In the genomic region with DNA sequence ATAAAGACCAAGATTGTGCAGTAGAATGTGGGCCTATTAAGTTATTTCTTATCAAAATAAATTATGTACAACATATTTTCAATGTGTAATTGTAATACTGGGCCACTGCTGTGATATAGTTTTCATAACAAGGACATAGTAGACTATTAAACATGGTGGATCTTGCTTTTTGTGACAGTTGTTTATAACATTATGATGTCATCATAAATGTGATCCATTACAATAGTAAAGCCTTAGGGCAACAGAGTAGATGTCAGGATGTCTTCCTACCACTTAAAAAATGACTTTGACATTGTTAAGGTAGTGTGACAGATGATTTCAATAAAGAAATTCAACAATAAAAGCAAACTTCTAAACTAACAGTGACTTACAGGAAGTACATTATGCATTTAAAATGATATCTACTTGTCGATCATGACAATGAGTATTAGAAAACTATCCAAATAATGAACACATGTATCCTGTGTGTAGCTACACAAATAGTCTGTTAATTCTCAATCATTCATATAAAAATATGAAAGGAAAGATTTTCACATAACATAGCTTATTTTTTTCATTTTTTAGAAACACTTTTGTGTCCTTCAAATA, we compare ENCODE assay signal across 2 cellular contexts.
TF ChIP-seq lines count a peak whose summit lies in the region.

No MANE protein-coding gene starts in this region.

TF ChIP-seq in SK-N-SH, 30 proteins besides CTCF, POLR2A, EP300 and RAD21 (continued from another document and continues in another):
- TF ChIP-seq CHD2 (IDR thresholded peaks at IDR 0.05; ENCODE audit: low read length, partially characterized antibody) (no peak), TCF12 (IDR thresholded peaks at IDR 0.05) (peak; percentile 97), NFIC (IDR thresholded peaks at IDR 0.05; ENCODE audit: borderline replicate concordance) (peak; percentile 29; the same call in 1 of the 2 replicates), PBX3 (IDR thresholded peaks at IDR 0.05) (peak; percentile 94), ZBTB33 (IDR thresholded peaks at IDR 0.05; ENCODE audit: borderline replicate concordance, low read depth) (no peak), FOSL2 (IDR thresholded peaks at IDR 0.05; ENCODE audit: borderline replicate concordance, low read depth) (no peak), FOXJ3 (CRISPR knock-in tag; IDR thresholded peaks at IDR 0.05) (no peak), MAX (IDR thresholded peaks at IDR 0.05; ENCODE audit: low read depth) (no peak), SIN3A (IDR thresholded peaks at IDR 0.05; ENCODE audit: borderline replicate concordance, low read depth, low read length) (no peak), RXRA (IDR thresholded peaks at IDR 0.05; ENCODE audit: borderline replicate concordance, low read depth) (no peak), TEAD4 (IDR thresholded peaks at IDR 0.05; ENCODE audit: borderline replicate concordance, insufficient read depth) (peak; percentile 69; the same call in 1 of the 2 replicates), POLR2AphosphoS5 (IDR thresholded peaks at IDR 0.05; ENCODE audit: low read depth, low read length) (peak; percentile 60), YY1 (IDR thresholded peaks at IDR 0.05; ENCODE audit: low read depth) (0 out of 2 replicates have a peak, but pooled peaks have one; percentile 30), GABPA (IDR thresholded peaks at IDR 0.05; ENCODE audit: low read depth) (no peak), GATA2 (CRISPR knock-in tag; IDR thresholded peaks at IDR 0.05) (no peak), RCOR1 (IDR thresholded peaks at IDR 0.05; ENCODE audit: low read length) (no peak)
- TF ChIP-seq, protein P1, sequence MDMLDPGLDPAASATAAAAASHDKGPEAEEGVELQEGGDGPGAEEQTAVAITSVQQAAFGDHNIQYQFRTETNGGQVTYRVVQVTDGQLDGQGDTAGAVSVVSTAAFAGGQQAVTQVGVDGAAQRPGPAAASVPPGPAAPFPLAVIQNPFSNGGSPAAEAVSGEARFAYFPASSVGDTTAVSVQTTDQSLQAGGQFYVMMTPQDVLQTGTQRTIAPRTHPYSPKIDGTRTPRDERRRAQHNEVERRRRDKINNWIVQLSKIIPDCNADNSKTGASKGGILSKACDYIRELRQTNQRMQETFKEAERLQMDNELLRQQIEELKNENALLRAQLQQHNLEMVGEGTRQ (IDR thresholded peaks at IDR 0.05; ENCODE audit: borderline replicate concordance, low read depth, low read length), result no peak
- TF ChIP-seq, protein P2, sequence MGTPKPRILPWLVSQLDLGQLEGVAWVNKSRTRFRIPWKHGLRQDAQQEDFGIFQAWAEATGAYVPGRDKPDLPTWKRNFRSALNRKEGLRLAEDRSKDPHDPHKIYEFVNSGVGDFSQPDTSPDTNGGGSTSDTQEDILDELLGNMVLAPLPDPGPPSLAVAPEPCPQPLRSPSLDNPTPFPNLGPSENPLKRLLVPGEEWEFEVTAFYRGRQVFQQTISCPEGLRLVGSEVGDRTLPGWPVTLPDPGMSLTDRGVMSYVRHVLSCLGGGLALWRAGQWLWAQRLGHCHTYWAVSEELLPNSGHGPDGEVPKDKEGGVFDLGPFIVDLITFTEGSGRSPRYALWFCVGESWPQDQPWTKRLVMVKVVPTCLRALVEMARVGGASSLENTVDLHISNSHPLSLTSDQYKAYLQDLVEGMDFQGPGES (IDR thresholded peaks at IDR 0.05; ENCODE audit: low read depth, low read length), result no peak
- TF ChIP-seq, protein P3, sequence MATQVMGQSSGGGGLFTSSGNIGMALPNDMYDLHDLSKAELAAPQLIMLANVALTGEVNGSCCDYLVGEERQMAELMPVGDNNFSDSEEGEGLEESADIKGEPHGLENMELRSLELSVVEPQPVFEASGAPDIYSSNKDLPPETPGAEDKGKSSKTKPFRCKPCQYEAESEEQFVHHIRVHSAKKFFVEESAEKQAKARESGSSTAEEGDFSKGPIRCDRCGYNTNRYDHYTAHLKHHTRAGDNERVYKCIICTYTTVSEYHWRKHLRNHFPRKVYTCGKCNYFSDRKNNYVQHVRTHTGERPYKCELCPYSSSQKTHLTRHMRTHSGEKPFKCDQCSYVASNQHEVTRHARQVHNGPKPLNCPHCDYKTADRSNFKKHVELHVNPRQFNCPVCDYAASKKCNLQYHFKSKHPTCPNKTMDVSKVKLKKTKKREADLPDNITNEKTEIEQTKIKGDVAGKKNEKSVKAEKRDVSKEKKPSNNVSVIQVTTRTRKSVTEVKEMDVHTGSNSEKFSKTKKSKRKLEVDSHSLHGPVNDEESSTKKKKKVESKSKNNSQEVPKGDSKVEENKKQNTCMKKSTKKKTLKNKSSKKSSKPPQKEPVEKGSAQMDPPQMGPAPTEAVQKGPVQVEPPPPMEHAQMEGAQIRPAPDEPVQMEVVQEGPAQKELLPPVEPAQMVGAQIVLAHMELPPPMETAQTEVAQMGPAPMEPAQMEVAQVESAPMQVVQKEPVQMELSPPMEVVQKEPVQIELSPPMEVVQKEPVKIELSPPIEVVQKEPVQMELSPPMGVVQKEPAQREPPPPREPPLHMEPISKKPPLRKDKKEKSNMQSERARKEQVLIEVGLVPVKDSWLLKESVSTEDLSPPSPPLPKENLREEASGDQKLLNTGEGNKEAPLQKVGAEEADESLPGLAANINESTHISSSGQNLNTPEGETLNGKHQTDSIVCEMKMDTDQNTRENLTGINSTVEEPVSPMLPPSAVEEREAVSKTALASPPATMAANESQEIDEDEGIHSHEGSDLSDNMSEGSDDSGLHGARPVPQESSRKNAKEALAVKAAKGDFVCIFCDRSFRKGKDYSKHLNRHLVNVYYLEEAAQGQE (IDR thresholded peaks at IDR 0.05; ENCODE audit: low read depth, low read length), result no peak

TF ChIP-seq in neural cell, 6 proteins besides CTCF, POLR2A, EP300 and RAD21:
- TF ChIP-seq, protein P3 (IDR thresholded peaks at IDR 0.05; ENCODE audit: borderline replicate concordance), result no peak
- no peak for TF ChIP-seq POLR2AphosphoS5 (IDR thresholded peaks at IDR 0.05)
- TF ChIP-seq SMC3 (conservative IDR thresholded peaks at IDR 0.05; ENCODE audit: poor library complexity), result no peak
- TF ChIP-seq TAF1 (IDR thresholded peaks at IDR 0.05; ENCODE audit: low read depth), result no peak
- no peak for TF ChIP-seq MXI1 (conservative IDR thresholded peaks at IDR 0.05; ENCODE audit: poor library complexity, severe bottlenecking)
- no peak for TF ChIP-seq EZH2 (IDR thresholded peaks at IDR 0.05; ENCODE audit: borderline replicate concordance, insufficient read depth, low read length, poor library complexity, severe bottlenecking)
TF ChIP-seq in neural cell: peak in this region for 0.
